Comparison of ENCODE assay signal across 8 cellular contexts in the genomic region with DNA sequence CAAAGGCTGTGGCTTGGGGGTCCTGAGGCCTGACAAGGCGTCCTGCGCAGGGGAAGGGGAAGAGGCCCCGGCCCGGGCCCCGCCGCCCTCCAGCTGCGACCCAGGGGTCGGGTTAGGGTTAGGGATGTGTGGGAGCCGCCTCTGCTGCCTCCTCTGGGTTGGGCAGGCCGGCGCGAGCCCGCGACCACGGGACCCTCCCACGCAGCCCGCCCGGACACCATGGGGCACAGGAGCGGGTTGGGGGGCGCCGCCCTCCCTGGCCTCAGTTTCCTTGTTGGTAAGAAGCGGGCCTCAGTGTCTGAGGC. TPM values are rescaled to one million over a fixed set of nuclear protein-coding genes. Genes with fewer than 3 reads are reported as not detected.
DNase-seq lines count a peak whose midpoint lies in the region; ATAC-seq and TF ChIP-seq lines count a peak whose summit lies in the region.

No MANE protein-coding gene starts in this region.

- H3K36me3 ChIP-seq in ovary, result no peaks in the 10 kb centered on the region

- H3K27me3 Mint-ChIP-seq in T-helper 2 cell treated with Interferon-gamma antibody and Interleukin-4, amounts not matched to agents 5 μg/mL and 100 μg/mL, for 36 hours (ENCODE audit: low read depth), result no peaks in the 10 kb centered on the region

- no peak for DNase-seq in T-helper 2 cell treated with Interferon-gamma antibody and Interleukin-4, amounts not matched to agents 5 μg/mL and 100 μg/mL, for 36 hours (ENCODE audit: low spot score)
- DNase-seq in T-helper 2 cell (no peak), OCI-M1 (lab: John Stamatoyannopoulos, UW) (peak; percentile 38), ovary (no peak), NCI-H526 treated with DMSO at 0.1 percent for 48 hours (lab: John Stamatoyannopoulos, UW) (no peak), NCI-H1417 treated with DMSO at 0.1 percent for 48 hours (lab: John Stamatoyannopoulos, UW) (no peak)
- no peak for DNase-seq in stimulated activated CD4-positive, alpha-beta T cell treated with anti-CD3 and anti-CD28 coated beads, Interleukin-4, amount 100 ng/mL, for 4 hours

- H3K27ac ChIP-seq in ovary, result no peak overlapping the region

- intact Hi-C loops in ovary (cut with DNase I), result no loop called here

- ATAC-seq in esophagus mucosa, result peak; percentile 39

- peaks cover 12% of the 10 kb centered on the region for H3K4me1 Mint-ChIP-seq in T-helper 2 cell treated with Interferon-gamma antibody and Interleukin-4, amounts not matched to agents 5 μg/mL and 100 μg/mL, for 36 hours (ENCODE audit: low read depth)

- H3K4me1 ChIP-seq in ovary (ENCODE audit: insufficient read depth), result peaks cover 9% of the 10 kb centered on the region

- no peaks in the 10 kb centered on the region for H3K9me3 Mint-ChIP-seq in T-helper 2 cell treated with Interferon-gamma antibody and Interleukin-4, amounts not matched to agents 5 μg/mL and 100 μg/mL, for 36 hours

- peaks cover 13% of the 10 kb centered on the region for H3K36me3 Mint-ChIP-seq in T-helper 2 cell treated with Interferon-gamma antibody and Interleukin-4, amounts not matched to agents 5 μg/mL and 100 μg/mL, for 36 hours (ENCODE audit: low read depth)

- no peak for TF ChIP-seq EP300 in ovary (IDR thresholded peaks at IDR 0.05)

- no peaks in the 10 kb centered on the region for H3K27me3 ChIP-seq in ovary

- no peaks in the 10 kb centered on the region for H3K9me3 ChIP-seq in ovary

- H3K4me3 ChIP-seq in ovary, result peak overlapping the region; percentile 76

- no peak for TF ChIP-seq POLR2A in ovary (IDR thresholded peaks at IDR 0.05)

- TF ChIP-seq CTCF in ovary (IDR thresholded peaks at IDR 0.05), result no peak

- WGBS in ovary, 3 donors, result 0 to 1% (median 1%) methylated on average over 1 to 22 of the region's 22 CpGs

- H3K4me3 Mint-ChIP-seq in T-helper 2 cell treated with Interferon-gamma antibody and Interleukin-4, amounts not matched to agents 5 μg/mL and 100 μg/mL, for 36 hours, result peak overlapping the region; percentile 82

- H3K27ac Mint-ChIP-seq in T-helper 2 cell treated with Interferon-gamma antibody and Interleukin-4, amounts not matched to agents 5 μg/mL and 100 μg/mL, for 36 hours, result peak overlapping the region; percentile 63

RNA-seq across cellular contexts. Expression of a gene that starts 0.4 kb away (rescaled TPM):
- total RNA-seq in esophagus mucosa (18.1 TPM), ovary (10 to 100 TPM; 20.8 to 32.5 (median 22.2) TPM)
- polyA plus RNA-seq in ovary, result 10 to 100 TPM in 1 of 2 donors, 1 to 10 TPM in 1; 8.5 to 18.0 TPM

RNA-seq across cellular contexts. Expression of a gene that starts 13.5 kb away (rescaled TPM):
- total RNA-seq in esophagus mucosa, result 2.7 TPM
- 10 to 100 TPM in 1 of 7 donors, 1 to 10 TPM in 6; 2.6 to 25.7 (median 3.6) TPM for total RNA-seq in ovary
- 1 to 10 TPM in 1 of 2 donors, not detected in 1; 2.6 TPM for polyA plus RNA-seq in ovary

RNA-seq across cellular contexts. Expression of a gene that starts 14.2 kb away (rescaled TPM):
- 0.40 TPM for total RNA-seq in esophagus mucosa
- total RNA-seq in ovary, result 10 to 100 TPM in 1 of 7 donors, 1 to 10 TPM in 4, under 1 TPM in 1, not detected in 1; 0.40 to 44.3 (median 4.7) TPM
- polyA plus RNA-seq in ovary, result under 1 TPM in 1 of 2 donors, not detected in 1; 0.41 TPM

RNA-seq across cellular contexts. Expression of a gene that starts 19.5 kb away (rescaled TPM):
- total RNA-seq in esophagus mucosa (24.1 TPM), ovary (10 to 100 TPM; 15.9 to 43.9 (median 26.0) TPM)
- polyA plus RNA-seq in ovary, result 10 to 100 TPM in 1 of 2 donors, not detected in 1; 13.2 TPM

RNA-seq across cellular contexts. Expression of a gene that starts 20.1 kb away (rescaled TPM):
- 2.8 TPM for total RNA-seq in esophagus mucosa
- total RNA-seq in ovary, result 100 to 1,000 TPM in 1 of 7 donors, 10 to 100 TPM in 3, 1 to 10 TPM in 2, under 1 TPM in 1; 0.40 to 314 (median 13.6) TPM
- polyA plus RNA-seq in ovary, result 1 to 10 TPM; 1.5 to 1.9 TPM
